In genomic region chr2:216013080-216013909, GRCh38 we compare ENCODE assay signal across 8 cellular contexts. TPM values are rescaled to one million over a fixed set of nuclear protein-coding genes. Genes with fewer than 3 reads are reported as not detected.
DNase-seq lines count a peak whose midpoint lies in the region; ATAC-seq and TF ChIP-seq lines count a peak whose summit lies in the region.

Gene MREG, minus strand, starts transcription at chr2:216013551. Its CDS starts 224 bp downstream, at chr2:216013327.

- H3K4me3 ChIP-seq in kidney epithelial cell (ENCODE audit: low read depth, low read length): peak within 1 kb of the TSS; percentile 71

- TF ChIP-seq POLR2A in GM18951 (IDR thresholded peaks at IDR 0.05; ENCODE audit: extremely low read depth, insufficient read depth, insufficient read length): peak; percentile 75

- TF ChIP-seq CTCF in AG09319 (IDR thresholded peaks at IDR 0.05; ENCODE audit: low read depth, low read length) (peak; percentile 81), kidney epithelial cell (IDR thresholded peaks at IDR 0.05; ENCODE audit: insufficient read depth, low read length, poor library complexity, severe bottlenecking) (peak; percentile 89)

- in situ Hi-C loops in GM18951 (cut with MboI; ENCODE audit: low sequenced_read_pairs, unreplicated experiment): no loop called here

- H3K36me3 ChIP-seq in kidney epithelial cell (ENCODE audit: control insufficient read depth, insufficient read depth, low read length): no peaks in the 10 kb centered on the region

- no peaks in the 10 kb centered on the region for H3K27me3 ChIP-seq in kidney epithelial cell (ENCODE audit: control insufficient read depth, insufficient read depth, low read length)

- DNase-seq in AG09319 (ENCODE audit: extremely low read depth, low read depth) (peak; percentile 27), NCI-H345 (lab: John Stamatoyannopoulos, UW) (peak; percentile 87), cerebellar nuclear complex (lab: John Stamatoyannopoulos, UW) (peak; percentile 11 to 52), kidney epithelial cell (ENCODE audit: low read depth) (peak; percentile 41)
- DNase-seq in activated CD4-positive, CD25-positive, alpha-beta regulatory T cell treated with anti-CD3 and anti-CD28 coated beads, Interleukin-2, amount 50 U/mL, for 72 hours: peak; percentile 84
- DNase-seq in stimulated activated CD4-positive, alpha-beta T cell treated with anti-CD3 and anti-CD28 coated beads, Interleukin-15, amount 100 ng/mL, for 48 hours (ENCODE audit: low read depth in 2 of 2): peak; percentile 72 to 84

- peak; percentile 46 for ATAC-seq in HG03159 (IDR thresholded peaks at IDR 0.05; ENCODE audit: unreplicated experiment)

RNA-seq across cellular contexts. Expression of gene MREG, which starts in this region (rescaled TPM):
- 10.5 and 12.0 TPM in 2 replicates for total RNA-seq in kidney epithelial cell

Comparison
In these comparisons a context has a peak if more than half of its experiments do, and no peak if none do; other contexts are left out.
1. Peak in every context shown above with its lines: DNase-seq, ATAC-seq and H3K4me3 ChIP-seq.
2. DNase-seq: peak in every context shown above with its lines; median percentile 87 in NCI-H345; 84 in activated CD4-positive, CD25-positive, alpha-beta regulatory T cell treated with anti-CD3 and anti-CD28 coated beads, Interleukin-2, amount 50 U/mL, for 72 hours; 78 in stimulated activated CD4-positive, alpha-beta T cell treated with anti-CD3 and anti-CD28 coated beads, Interleukin-15, amount 100 ng/mL, for 48 hours; 41 in kidney epithelial cell; 32 in cerebellar nuclear complex; 27 in AG09319.